8 cellular contexts compared by ENCODE assay signal in genomic region chr16:70437017-70437581, GRCh38. TPM values are rescaled to one million over a fixed set of nuclear protein-coding genes. Genes with fewer than 3 reads are reported as not detected.
A peak's percentile ranks its signal among the peaks of the same experiment; 100 is the strongest.
DNase-seq lines count a peak whose midpoint lies in the region; ATAC-seq, FAIRE-seq and TF ChIP-seq lines count a peak whose summit lies in the region.

No MANE protein-coding gene starts in this region.

- H3K9me3 Mint-ChIP-seq in activated CD8-positive, alpha-beta T cell treated with anti-CD3 and anti-CD28 coated beads for 36 hours = no peaks in the 10 kb centered on the region

- no peaks in the 10 kb centered on the region for H3K9me3 ChIP-seq in HEK293 (ENCODE audit: control insufficient read depth, insufficient read depth, low read depth, low read length)

- peak overlapping the region; percentile 71 for H3K27ac ChIP-seq in HEK293 (ENCODE audit: extremely low read depth, low read depth, low read length)

- H3K4me3 ChIP-seq in AG10803 (ENCODE audit: low read length) (peak overlapping the region; percentile 92), HEK293 (ENCODE audit: low read depth, low read length) (peak overlapping the region; percentile 52)

- ATAC-seq in activated CD8-positive, alpha-beta T cell treated with anti-CD3 and anti-CD28 coated beads for 36 hours = no peak

- FAIRE-seq in urothelium cell line (lab: Jason Lieb, UNC) = no peak

- TF ChIP-seq CTCF in AG10803 (conservative IDR thresholded peaks at IDR 0.05; ENCODE audit: low read length) = no peak
- no peak for TF ChIP-seq CTCF in HEK293 (tag by site-specific recombination; IDR thresholded peaks at IDR 0.05)
- TF ChIP-seq CTCF in activated CD8-positive, alpha-beta T cell treated with anti-CD3 and anti-CD28 coated beads for 36 hours (IDR thresholded peaks at IDR 0.05) = no peak

- peaks cover 8% of the 10 kb centered on the region for H3K36me3 Mint-ChIP-seq in activated CD8-positive, alpha-beta T cell treated with anti-CD3 and anti-CD28 coated beads for 36 hours (ENCODE audit: low read depth)

- peak overlapping the region; percentile 86 for H3K27ac Mint-ChIP-seq in activated CD8-positive, alpha-beta T cell treated with anti-CD3 and anti-CD28 coated beads for 36 hours

- H3K4me1 Mint-ChIP-seq in activated CD8-positive, alpha-beta T cell treated with anti-CD3 and anti-CD28 coated beads for 36 hours (ENCODE audit: low read depth) = peaks cover 57% of the 10 kb centered on the region

- H3K4me1 ChIP-seq in HEK293 (ENCODE audit: control insufficient read depth, insufficient read depth, low read length) = peaks cover 7% of the 10 kb centered on the region

- intact Hi-C loops in activated CD8-positive, alpha-beta T cell treated with anti-CD3 and anti-CD28 coated beads for 36 hours (cut with micrococcal nuclease) = loop anchor here (5.0 kb wide), 1 partner anchor 55 kb away; no protein-coding TSS in a partner anchor

- H3K36me3 ChIP-seq in HEK293 (ENCODE audit: control insufficient read depth in 2 of 2, insufficient read depth in 1 of 2, low read length in 2 of 2) = peaks cover 0 to 13% of the 10 kb centered on the region in 2 experiments; a peak in 1 of 3 replicates

- DNase-seq in AG10803 (ENCODE audit: low read depth) = peak; percentile 89
- peak; percentile 48 for DNase-seq in activated CD8-positive, alpha-beta T cell treated with anti-CD3 and anti-CD28 coated beads for 36 hours
- peak; percentile 99 for DNase-seq in islet precursor cell
- peak; percentile 64 for DNase-seq in urothelium cell line (ENCODE audit: low spot score)
- DNase-seq in NCI-H2029 treated with DMSO at 0.1 percent for 48 hours (lab: John Stamatoyannopoulos, UW) = no peak
- DNase-seq in NOMO-1 (lab: John Stamatoyannopoulos, UW; ENCODE audit: unreplicated experiment in 2 of 2) = no peak
- DNase-seq in middle frontal gyrus (ENCODE audit: extremely low spot score, low spot score) = no peak

- POLR2A ChIA-PET in HEK293 (lab: Yijun Ruan, JAX) = interaction anchor here (0.6 to 6.0 kb wide), 4 partner anchors 9 to 57 kb away, joined by 4 to 31 read pairs (median 18); partner anchors contain the start of gene FCSK
- POLR2A ChIA-PET in activated CD8-positive, alpha-beta T cell treated with anti-CD3 and anti-CD28 coated beads for 36 hours (lab: Charles Lee) = interaction anchor here (0.9 to 3.0 kb wide), 5 partner anchors 13 to 86 kb away, joined by 3 to 23 read pairs (median 5); partner anchors contain the start of gene COG4

- no peaks in the 10 kb centered on the region for H3K27me3 Mint-ChIP-seq in activated CD8-positive, alpha-beta T cell treated with anti-CD3 and anti-CD28 coated beads for 36 hours

- CTCF ChIA-PET in HEK293 (lab: Yijun Ruan, JAX) = interaction anchor here (1.3 kb wide), 1 partner anchor 56 kb away, joined by 4 read pairs; no protein-coding TSS in a partner anchor
- CTCF ChIA-PET in activated CD8-positive, alpha-beta T cell treated with anti-CD3 and anti-CD28 coated beads for 36 hours (lab: Charles Lee) = interaction anchor here (1.0 to 1.5 kb wide), 3 partner anchors 28 to 69 kb away, joined by 3 read pairs; no protein-coding TSS in a partner anchor

- H3K4me3 Mint-ChIP-seq in activated CD8-positive, alpha-beta T cell treated with anti-CD3 and anti-CD28 coated beads for 36 hours = peak overlapping the region; percentile 95

TF ChIP-seq in HEK293, 187 proteins besides CTCF, POLR2A, EP300 and RAD21 (continues in another document):
- TF ChIP-seq OVOL3 (tag by site-specific recombination; IDR thresholded peaks at IDR 0.05) (no peak), ZNF138 (tag by site-specific recombination; IDR thresholded peaks at IDR 0.05; ENCODE audit: borderline replicate concordance) (no peak), ZNF558 (tag by site-specific recombination; IDR thresholded peaks at IDR 0.05) (no peak), ZBTB17 (tag by site-specific recombination; IDR thresholded peaks at IDR 0.05) (no peak), ZNF777 (tag by site-specific recombination; IDR thresholded peaks at IDR 0.05; ENCODE audit: borderline replicate concordance) (no peak), HOXA7 (CRISPR knock-in tag; IDR thresholded peaks at IDR 0.05; ENCODE audit: borderline replicate concordance) (no peak), ZNF223 (tag by site-specific recombination; IDR thresholded peaks at IDR 0.05) (no peak), ZNF747 (tag by site-specific recombination; IDR thresholded peaks at IDR 0.05) (no peak), ZNF785 (tag by site-specific recombination; IDR thresholded peaks at IDR 0.05) (no peak), SCRT1 (tag by site-specific recombination; IDR thresholded peaks at IDR 0.05; ENCODE audit: borderline replicate concordance) (no peak), ZNF18 (tag by site-specific recombination; IDR thresholded peaks at IDR 0.05) (peak; percentile 77), ZIC2 (tag by site-specific recombination; IDR thresholded peaks at IDR 0.05) (peak; percentile 51), ZNF404 (tag by site-specific recombination; IDR thresholded peaks at IDR 0.05) (no peak), ZNF112 (tag by site-specific recombination; IDR thresholded peaks at IDR 0.05) (no peak), ZNF37A (tag by site-specific recombination; IDR thresholded peaks at IDR 0.05) (no peak), ZNF501 (tag by site-specific recombination; IDR thresholded peaks at IDR 0.05) (no peak), ZFP3 (tag by site-specific recombination; IDR thresholded peaks at IDR 0.05; ENCODE audit: low read depth) (no peak), ZNF26 (tag by site-specific recombination; IDR thresholded peaks at IDR 0.05) (no peak), ZNF341 (tag by site-specific recombination; IDR thresholded peaks at IDR 0.05; ENCODE audit: low read depth) (no peak), HIC1 (tag by site-specific recombination; IDR thresholded peaks at IDR 0.05) (no peak), ZNF292 (tag by site-specific recombination; IDR thresholded peaks at IDR 0.05; ENCODE audit: borderline replicate concordance, low read depth) (no peak), ZBTB49 (tag by site-specific recombination; IDR thresholded peaks at IDR 0.05; ENCODE audit: low read depth) (no peak)

RNA-seq across cellular contexts. Expression of gene ST3GAL2, which starts 1.8 kb away (rescaled TPM):
- 10 to 100 TPM; 13.2 to 19.0 TPM for total RNA-seq in activated CD8-positive, alpha-beta T cell treated with anti-CD3 and anti-CD28 coated beads for 36 hours

RNA-seq across cellular contexts. Expression of gene FCSK, which starts 17.3 kb away (rescaled TPM):
- 10 to 100 TPM; 11.0 to 11.1 TPM for total RNA-seq in activated CD8-positive, alpha-beta T cell treated with anti-CD3 and anti-CD28 coated beads for 36 hours

Comparison
In these comparisons a context has a peak if more than half of its experiments do, and no peak if none do; other contexts are left out.
1. DNase-seq: peak in AG10803 (single experiment), activated CD8-positive, alpha-beta T cell treated with anti-CD3 and anti-CD28 coated beads for 36 hours (single experiment), islet precursor cell (single experiment) and urothelium cell line (single experiment); none in NCI-H2029 treated with DMSO at 0.1 percent for 48 hours (single experiment), NOMO-1 (0 of 2) and middle frontal gyrus (single experiment).